In genomic region chr16:14095883-14096551, GRCh38 we compare ENCODE assay signal across 1 cellular context.
TF ChIP-seq lines count a peak whose summit lies in the region.

No MANE protein-coding gene starts in this region.

TF ChIP-seq in SK-N-SH, 30 proteins besides CTCF, POLR2A, EP300 and RAD21 (continued from another document):
- TF ChIP-seq REST (IDR thresholded peaks at IDR 0.05; ENCODE audit: low read depth, low read length) (no peak), FOSL2 (IDR thresholded peaks at IDR 0.05; ENCODE audit: borderline replicate concordance, low read depth) (peak; percentile 46; the same call in 1 of the 2 replicates), USF2 (IDR thresholded peaks at IDR 0.05; ENCODE audit: borderline replicate concordance, low read depth, low read length) (no peak), TCF12 (IDR thresholded peaks at IDR 0.05) (no peak), EZH2phosphoT487 (IDR thresholded peaks at IDR 0.05; ENCODE audit: borderline replicate concordance, low read depth) (no peak)
TF ChIP-seq in SK-N-SH: peak in this region for 4.
